In genomic region chr17:78724544-78724943, GRCh38 we compare ENCODE assay signal across 8 cellular contexts. TPM values are rescaled to one million over a fixed set of nuclear protein-coding genes. Genes with fewer than 3 reads are reported as not detected.
DNase-seq lines count a peak whose midpoint lies in the region; ATAC-seq and TF ChIP-seq lines count a peak whose summit lies in the region.

No MANE protein-coding gene starts in this region.

- no peaks in the 10 kb centered on the region for H3K36me3 ChIP-seq in BE2C
- H3K36me3 ChIP-seq in KOPT-K1 (ENCODE audit: insufficient read depth, low read length), result 0 out of 2 replicates have a peak, but pooled peaks cover 5% of the 10 kb centered on the region
- H3K36me3 ChIP-seq in effector memory CD4-positive, alpha-beta T cell (ENCODE audit: control insufficient read depth, insufficient read depth, low read length), result no peaks in the 10 kb centered on the region
- H3K36me3 ChIP-seq in naive thymus-derived CD4-positive, alpha-beta T cell (ENCODE audit: control insufficient read depth in 2 of 3, insufficient read depth in 3 of 3, low read length in 3 of 3), result peaks cover 0 to 6% (median 3%) of the 10 kb centered on the region in 3 experiments
- no peaks in the 10 kb centered on the region for H3K36me3 ChIP-seq in testis (ENCODE audit: low read depth, missing control alignments)

- H3K4me3 ChIP-seq in BE2C (ENCODE audit: low read depth, low read length), result no peak overlapping the region
- no peak overlapping the region for H3K4me3 ChIP-seq in effector memory CD4-positive, alpha-beta T cell (ENCODE audit: insufficient read depth, low read depth, low read length, poor library complexity, severe bottlenecking)
- H3K4me3 ChIP-seq in naive thymus-derived CD4-positive, alpha-beta T cell (ENCODE audit: low read length), result peak overlapping the region; percentile 40
- H3K4me3 ChIP-seq in testis, result no peak overlapping the region
- no peak overlapping the region for H3K4me3 ChIP-seq in coronary artery

- CTCF ChIA-PET in naive thymus-derived CD4-positive, alpha-beta T cell (lab: Charles Lee), result interaction anchor here (0.8 to 1.3 kb wide), 2 partner anchors 8 to 63 kb away, joined by 4 read pairs; no protein-coding TSS in a partner anchor

- no peaks in the 10 kb centered on the region for H3K9me3 Mint-ChIP-seq in naive thymus-derived CD4-positive, alpha-beta T cell

- peak overlapping the region in 9 of 10 donors; percentile 68 to 88 (median 86) for H3K4me3 Mint-ChIP-seq in naive thymus-derived CD4-positive, alpha-beta T cell

- H3K36me3 Mint-ChIP-seq in naive thymus-derived CD4-positive, alpha-beta T cell, result peaks cover 0 to 11% (median 4%) of the 10 kb centered on the region in 5 donors

- peaks cover 86 to 99% (median 93%) of the 10 kb centered on the region in 7 donors for H3K4me1 Mint-ChIP-seq in naive thymus-derived CD4-positive, alpha-beta T cell

- TF ChIP-seq CTCF in BE2C (IDR thresholded peaks at IDR 0.05; ENCODE audit: low read depth, low read length) (no peak), testis (IDR thresholded peaks at IDR 0.05) (no peak), coronary artery (IDR thresholded peaks at IDR 0.05) (no peak)

- TF ChIP-seq POLR2A in erythroblast (IDR thresholded peaks at IDR 0.05; ENCODE audit: low read length) (no peak), testis (IDR thresholded peaks at IDR 0.05) (no peak)

- DNase-seq in BE2C (peak; percentile 42), erythroblast (lab: John Stamatoyannopoulos, UW) (no peak), testis (no peak), coronary artery (ENCODE audit: low spot score) (no peak)
- no peak for DNase-seq in effector memory CD4-positive, alpha-beta T cell
- no peak for DNase-seq in naive thymus-derived CD4-positive, alpha-beta T cell

- peak overlapping the region; percentile 83 to 96 (median 90) for H3K27ac Mint-ChIP-seq in naive thymus-derived CD4-positive, alpha-beta T cell

- peak overlapping the region; percentile 99 for H3K27ac ChIP-seq in KOPT-K1 (ENCODE audit: low read depth, low read length, poor library complexity, severe bottlenecking)
- H3K27ac ChIP-seq in effector memory CD4-positive, alpha-beta T cell (ENCODE audit: insufficient read depth, low read length, poor library complexity, severe bottlenecking), result peak overlapping the region; percentile 63
- peak overlapping the region; percentile 50 for H3K27ac ChIP-seq in naive thymus-derived CD4-positive, alpha-beta T cell (ENCODE audit: low read depth, low read length)
- H3K27ac ChIP-seq in testis, result no peak overlapping the region
- no peak overlapping the region for H3K27ac ChIP-seq in coronary artery

- peaks cover 18% of the 10 kb centered on the region for H3K4me1 ChIP-seq in BE2C
- H3K4me1 ChIP-seq in effector memory CD4-positive, alpha-beta T cell (ENCODE audit: control insufficient read depth, insufficient read depth, low read length, poor library complexity, severe bottlenecking), result peaks cover 93% of the 10 kb centered on the region
- H3K4me1 ChIP-seq in naive thymus-derived CD4-positive, alpha-beta T cell (ENCODE audit: control insufficient read depth in 2 of 2, insufficient read depth in 2 of 2, low read length in 2 of 2), result peaks cover 93 to 97% of the 10 kb centered on the region in 2 donors
- H3K4me1 ChIP-seq in testis, result no peaks in the 10 kb centered on the region

- no peaks in the 10 kb centered on the region for H3K27me3 Mint-ChIP-seq in naive thymus-derived CD4-positive, alpha-beta T cell

- H3K27me3 ChIP-seq in BE2C, result no peaks in the 10 kb centered on the region
- H3K27me3 ChIP-seq in effector memory CD4-positive, alpha-beta T cell (replicated peaks; ENCODE audit: control insufficient read depth, insufficient read depth, low read length, poor library complexity, severe bottlenecking), result no peaks in the 10 kb centered on the region
- H3K27me3 ChIP-seq in naive thymus-derived CD4-positive, alpha-beta T cell (ENCODE audit: control insufficient read depth in 2 of 2, insufficient read depth in 2 of 2, low read length in 2 of 2), result no peaks in the 10 kb centered on the region
- H3K27me3 ChIP-seq in testis, result no peaks in the 10 kb centered on the region

- POLR2A ChIA-PET in naive thymus-derived CD4-positive, alpha-beta T cell (lab: Charles Lee), result interaction anchor here (0.6 to 4.3 kb wide), 5 partner anchors 10 to 110 kb away, joined by 3 to 26 read pairs (median 3); no protein-coding TSS in a partner anchor

- H3K9me3 ChIP-seq in BE2C (no peaks in the 10 kb centered on the region), KOPT-K1 (ENCODE audit: insufficient read depth, low read length, poor library complexity, severe bottlenecking) (no peaks in the 10 kb centered on the region), testis (no peaks in the 10 kb centered on the region)
- H3K9me3 ChIP-seq in effector memory CD4-positive, alpha-beta T cell (ENCODE audit: control insufficient read depth, low read length), result no peaks in the 10 kb centered on the region
- H3K9me3 ChIP-seq in naive thymus-derived CD4-positive, alpha-beta T cell (ENCODE audit: control insufficient read depth in 2 of 3, low read length in 3 of 3), result no peaks in the 10 kb centered on the region

- no peak for ATAC-seq in naive thymus-derived CD4-positive, alpha-beta T cell
- ATAC-seq in GM18502 (IDR thresholded peaks at IDR 0.05; ENCODE audit: poor library complexity, unreplicated experiment), result no peak

- intact Hi-C loops in naive thymus-derived CD4-positive, alpha-beta T cell (cut with micrococcal nuclease), result no loop called here
- intact Hi-C loops in testis (cut with DNase I; ENCODE audit: low total_unique reads), result no loop called here

- 71 to 79% methylated on average over 5 of the region's 5 CpGs for WGBS in testis, 2 donors

RNA-seq across cellular contexts. Expression of gene CYTH1, which starts 57.5 kb away (rescaled TPM):
- polyA plus RNA-seq in BE2C (2012; ENCODE audit: insufficient read depth, insufficient read length, low read depth), result 51.1 TPM
- 100 to 1,000 TPM; 297 to 452 (median 420) TPM for total RNA-seq in naive thymus-derived CD4-positive, alpha-beta T cell
- 100 to 1,000 TPM; 314 to 395 TPM for polyA plus RNA-seq in naive thymus-derived CD4-positive, alpha-beta T cell
- 10 to 100 TPM; 42.2 to 47.9 TPM for total RNA-seq in testis
- 40.8 TPM for polyA plus RNA-seq in testis (ENCODE audit: insufficient read depth, low read depth, low replicate concordance)

Comparison
In these comparisons a context has a peak if more than half of its experiments do, and no peak if none do; other contexts are left out.
1. H3K27ac ChIP-seq: peak in KOPT-K1 (single experiment), effector memory CD4-positive, alpha-beta T cell (single experiment) and naive thymus-derived CD4-positive, alpha-beta T cell (single experiment); none in testis (0 of 2) and coronary artery (0 of 2).
2. RNA of gene CYTH1, which starts 57.5 kb away (total RNA-seq): 297 to 452 TPM in naive thymus-derived CD4-positive, alpha-beta T cell; 42.2 to 47.9 TPM in testis; every median in the first group is over 4 times any median in the second.